ENCODE assay signal across 30 cellular contexts in the genomic region with DNA sequence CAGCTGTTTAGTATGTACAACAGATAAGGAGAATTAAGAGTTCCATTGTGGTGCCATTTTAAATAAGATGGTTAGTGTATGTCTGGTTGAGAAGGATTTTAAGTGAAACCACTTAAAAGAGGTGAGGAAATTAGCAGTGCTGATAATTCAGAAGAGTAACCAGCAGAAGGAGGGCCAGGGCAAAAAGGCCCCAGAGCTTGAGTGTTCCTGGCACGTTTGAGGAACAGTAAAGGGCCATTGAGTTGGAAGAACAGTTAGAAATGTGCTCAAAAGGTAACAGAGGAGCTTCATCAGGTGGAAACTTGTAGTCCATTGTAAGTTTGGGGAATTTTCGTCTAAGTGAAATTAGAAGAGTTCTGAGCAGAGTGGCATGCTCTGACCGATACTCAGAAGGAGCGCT.
"Had no signal": no experiment of that assay in that cellular context is flagged by ENCODE, and none has a peak within 500 bp of the region (broad histone marks: within the 10 kb centered on the region; RNA-seq: fewer than 3 reads in every experiment).

No MANE protein-coding gene starts in this region.

- H3K27ac ChIP-seq: brain microvascular endothelial cell, esophagus muscularis mucosa, foreskin keratinocyte, gastrocnemius medialis, heart left ventricle, WERI-Rb-1 had no signal

- ATAC-seq: activated CD4-positive, CD25-positive, alpha-beta regulatory T cell treated with anti-CD3 and anti-CD28 coated beads, Interleukin-2, amount 50 U/mL, for 24 hours; activated CD8-positive, alpha-beta T cell treated with anti-CD3 and anti-CD28 coated beads for 36 hours; activated T-cell treated with anti-CD3 and anti-CD28 coated beads, Interleukin-2, amount 50 U/mL, for 4 hours; activated T-helper 17 cell treated with anti-CD3 and anti-CD28 coated beads, Interleukin-2, amount 50 U/mL, for 72 hours; effector memory CD8-positive, alpha-beta T cell; foreskin keratinocyte; gastrocnemius medialis; heart left ventricle had no signal

- H3K9me3 ChIP-seq: esophagus muscularis mucosa, gastrocnemius medialis had no signal

- H3K4me3 ChIP-seq: esophagus muscularis mucosa, gastrocnemius medialis, heart left ventricle had no signal

- H3K4me1 Mint-ChIP-seq: activated B cell treated with CpG ODN at 0.5 μM for 24 hours; activated T-helper 17 cell treated with anti-CD3 and anti-CD28 coated beads, Interleukin-2, amount 50 U/mL, for 72 hours; central memory CD8-positive, alpha-beta T cell had no signal

- H3K4me3 Mint-ChIP-seq: activated B cell treated with CpG ODN at 0.5 μM for 24 hours; activated CD8-positive, alpha-beta T cell treated with anti-CD3 and anti-CD28 coated beads for 36 hours; activated naive CD8-positive, alpha-beta T cell; activated T-cell treated with anti-CD3 and anti-CD28 coated beads, Interleukin-2, amount 50 U/mL, for 4 hours; activated T-helper 17 cell treated with anti-CD3 and anti-CD28 coated beads, Interleukin-2, amount 50 U/mL, for 72 hours; central memory CD8-positive, alpha-beta T cell; effector memory CD8-positive, alpha-beta T cell had no signal

- H3K4me1 ChIP-seq: esophagus muscularis mucosa, foreskin keratinocyte, gastrocnemius medialis, heart left ventricle had no signal

- H3K36me3 ChIP-seq: brain microvascular endothelial cell, esophagus muscularis mucosa, gastrocnemius medialis, heart left ventricle, WERI-Rb-1 had no signal

- H3K27ac Mint-ChIP-seq: activated B cell treated with CpG ODN at 0.5 μM for 24 hours; activated CD8-positive, alpha-beta T cell treated with anti-CD3 and anti-CD28 coated beads for 36 hours; activated naive CD8-positive, alpha-beta T cell; activated T-helper 17 cell treated with anti-CD3 and anti-CD28 coated beads, Interleukin-2, amount 50 U/mL, for 72 hours; effector memory CD8-positive, alpha-beta T cell had no signal

- H3K36me3 Mint-ChIP-seq: activated naive CD8-positive, alpha-beta T cell had no signal

- H3K27me3 Mint-ChIP-seq: activated B cell treated with CpG ODN at 0.5 μM for 24 hours; activated CD8-positive, alpha-beta T cell treated with anti-CD3 and anti-CD28 coated beads for 36 hours; activated naive CD8-positive, alpha-beta T cell; activated T-helper 17 cell treated with anti-CD3 and anti-CD28 coated beads, Interleukin-2, amount 50 U/mL, for 72 hours; central memory CD8-positive, alpha-beta T cell; effector memory CD8-positive, alpha-beta T cell had no signal

- H3K27me3 ChIP-seq: brain microvascular endothelial cell, esophagus muscularis mucosa, foreskin keratinocyte, gastrocnemius medialis, heart left ventricle had no signal

- DNase-seq: activated B cell treated with CpG ODN at 0.5 μM for 24 hours; activated CD4-positive, alpha-beta T cell treated with anti-CD3 and anti-CD28 coated beads for 48 hours; activated CD4-positive, alpha-beta T cell treated with anti-CD3 and anti-CD28 coated beads, Interleukin-2, amount 50 U/mL, for 1 hour; activated CD4-positive, alpha-beta T cell treated with anti-CD3 and anti-CD28 coated beads, Interleukin-2, amount 50 U/mL, for 48 hours; activated CD8-positive, alpha-beta memory T cell treated with anti-CD3 and anti-CD28 coated beads for 24 hours; activated CD8-positive, alpha-beta T cell treated with anti-CD3 and anti-CD28 coated beads for 36 hours; activated effector memory CD4-positive, alpha-beta T cell treated with Interleukin-2 at 50 U/mL for 16 hours; activated gamma-delta T cell treated with Interleukin-2 at 50 U/mL for 16 hours; activated naive CD4-positive, alpha-beta T cell treated with anti-CD3 and anti-CD28 coated beads, Interleukin-2, amount 50 U/mL, for 16 hours; activated naive CD4-positive, alpha-beta T cell treated with Interleukin-2 at 50 U/mL for 16 hours; activated T-cell treated with anti-CD3 and anti-CD28 coated beads, Interleukin-2, amount 50 U/mL, for 4 hours; amniotic stem cell; anterior cingulate cortex; brain microvascular endothelial cell; cortex of kidney; dermis blood vessel endothelial cell; effector CD4-positive, alpha-beta T cell; effector memory CD8-positive, alpha-beta T cell; erythroblast; foreskin keratinocyte; gastrocnemius medialis; glutamatergic neuron; heart left ventricle; T-helper 2 cell; WERI-Rb-1 had no signal
